ENCODE assay signal across 2 cellular contexts in genomic region chr3:47394867-47395266, GRCh38.
TF ChIP-seq lines count a peak whose summit lies in the region.

No MANE protein-coding gene starts in this region.

TF ChIP-seq in IMR-90, 13 proteins besides CTCF, POLR2A, EP300 and RAD21 (continued from another document):
- TF ChIP-seq USF2 (IDR thresholded peaks at IDR 0.05; ENCODE audit: low read depth, low read length), result no peak
- TF ChIP-seq ELK1 (IDR thresholded peaks at IDR 0.05; ENCODE audit: borderline replicate concordance, low read depth, low read length), result no peak
- TF ChIP-seq MAFK (IDR thresholded peaks at IDR 0.05; ENCODE audit: low read depth, low read length), result no peak
- no peak for TF ChIP-seq FOS (IDR thresholded peaks at IDR 0.05; ENCODE audit: low read depth, low read length)

TF ChIP-seq in WTC11, 78 proteins besides CTCF, POLR2A, EP300 and RAD21 (continued from another document):
- TF ChIP-seq AFF4 (CRISPR knock-in tag; IDR thresholded peaks at IDR 0.05; ENCODE audit: borderline replicate concordance) (no peak), NFE2L1 (CRISPR knock-in tag; IDR thresholded peaks at IDR 0.05) (no peak), ZNF121 (CRISPR knock-in tag; IDR thresholded peaks at IDR 0.05) (no peak), NFATC4 (CRISPR knock-in tag; IDR thresholded peaks at IDR 0.05) (no peak)
TF ChIP-seq in WTC11: peak in this region for 0.
